ENCODE assay signal across 8 cellular contexts in the genomic region with DNA sequence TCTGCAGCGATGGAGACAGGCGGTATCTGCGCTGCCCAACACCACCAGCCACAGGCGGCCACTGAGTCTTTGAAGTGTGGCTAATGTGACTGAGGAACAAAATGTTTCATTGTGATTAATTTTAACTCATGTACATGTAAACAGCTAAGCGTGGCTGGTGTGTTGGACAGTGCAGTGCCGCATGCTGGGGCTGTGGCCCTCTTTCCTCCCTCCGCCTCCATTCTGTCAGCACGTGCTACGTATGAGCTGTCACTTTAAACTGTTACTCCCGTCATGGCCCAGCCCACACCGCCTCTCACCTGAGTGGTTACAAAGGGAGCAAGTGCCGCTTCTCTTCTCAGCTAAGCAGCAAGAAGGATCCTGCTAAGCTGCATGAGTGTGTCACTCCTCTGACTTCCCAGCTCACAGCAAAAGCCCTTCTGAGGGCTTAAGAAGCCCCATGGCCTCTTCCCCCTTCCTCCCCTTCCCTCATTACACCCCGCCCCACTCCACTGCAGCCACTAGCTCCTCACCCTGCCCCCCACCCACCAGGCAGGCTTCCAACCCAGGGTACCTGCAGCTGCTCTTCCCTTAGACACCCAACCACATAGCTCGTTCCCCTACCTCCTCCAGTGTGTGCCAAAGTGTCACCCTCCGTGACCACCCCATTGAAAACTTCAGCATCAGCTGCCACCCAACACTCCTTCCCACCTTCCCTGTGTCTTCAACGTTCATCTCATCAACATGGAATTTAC. TPM values are rescaled to one million over a fixed set of nuclear protein-coding genes. Genes with fewer than 3 reads are reported as not detected.
DNase-seq lines count a peak whose midpoint lies in the region; ATAC-seq and TF ChIP-seq lines count a peak whose summit lies in the region.

No MANE protein-coding gene starts in this region.

- intact Hi-C loops in CD4-positive, alpha-beta T cell (cut with DNase I, micrococcal nuclease), result loop anchor here (1.0 to 10.0 kb wide), 6 partner anchors 46 to 269 kb away; a partner anchor contains a TSS
- intact Hi-C loops in PC-9 (cut with micrococcal nuclease; ENCODE audit: unreplicated experiment), result loop anchor here (5.0 to 10.0 kb wide), 3 partner anchors 56 to 336 kb away; no protein-coding TSS in a partner anchor

- no peak overlapping the region for H2AFZ ChIP-seq in PC-9

- H3K9me3 ChIP-seq in CD4-positive, alpha-beta T cell (ENCODE audit: control insufficient read depth, low read length), result no peaks in the 10 kb centered on the region
- no peaks in the 10 kb centered on the region for H3K9me3 ChIP-seq in PC-9 (ENCODE audit: insufficient read depth, low read depth)

- H3K27ac ChIP-seq in CD4-positive, alpha-beta T cell (ENCODE audit: low read depth, low read length), result no peak overlapping the region
- no peak overlapping the region for H3K27ac ChIP-seq in PC-9

- H3K36me3 ChIP-seq in PC-9 (ENCODE audit: low read depth), result no peaks in the 10 kb centered on the region

- DNase-seq in CD4-positive, alpha-beta T cell, result peak; percentile 43 to 69 (median 58)
- DNase-seq in PC-9 (peak in 1 of 2 experiments; percentile 45), hippocampal formation (lab: John Stamatoyannopoulos, UW) (peak; percentile 8 to 13), chondrocyte (ENCODE audit: low spot score) (no peak)
- DNase-seq in activated naive CD4-positive, alpha-beta T cell treated with anti-CD3 and anti-CD28 coated beads, Interleukin-2, amount 10 ng/mL, durations not matched to agents 7 days and 5 days, result peak; percentile 72
- DNase-seq in stimulated activated CD4-positive, alpha-beta T cell treated with anti-CD3 and anti-CD28 coated beads, Interleukin-1b, Interleukin-23, amount 100 ng/mL, for 4 hours (ENCODE audit: low read depth in 2 of 2), result peak; percentile 54 to 64

- H3K9me2 ChIP-seq in PC-9 (ENCODE audit: insufficient read depth), result no peaks in the 10 kb centered on the region

- H3K79me2 ChIP-seq in PC-9 (ENCODE audit: low read depth), result no peaks in the 10 kb centered on the region

- H3K36me3 Mint-ChIP-seq in CD4-positive, alpha-beta T cell (ENCODE audit: low read depth), result no peaks in the 10 kb centered on the region
- no peaks in the 10 kb centered on the region for H3K36me3 Mint-ChIP-seq in activated naive CD4-positive, alpha-beta T cell treated with anti-CD3 and anti-CD28 coated beads, Interleukin-2, amount 10 ng/mL, durations not matched to agents 7 days and 5 days
- no peaks in the 10 kb centered on the region for H3K36me3 Mint-ChIP-seq in chondrocyte (ENCODE audit: low read depth)

- H3F3A ChIP-seq in PC-9 (ENCODE audit: insufficient read depth, low read depth), result peaks cover under 1% of the 10 kb centered on the region; the same call in 1 of the 2 replicates

- no TSS peak for BruUV-seq in PC-9 (replicated peaks; lab: Mats Ljungman, UMichigan)

- H3K27me3 ChIP-seq in CD4-positive, alpha-beta T cell (ENCODE audit: control insufficient read depth, insufficient read depth, low read length), result no peaks in the 10 kb centered on the region
- no peaks in the 10 kb centered on the region for H3K27me3 ChIP-seq in PC-9 (ENCODE audit: insufficient read depth, low read depth)

- H3K4me1 ChIP-seq in PC-9 (replicated peaks; ENCODE audit: insufficient read depth), result no peaks in the 10 kb centered on the region

- ATAC-seq in CD4-positive, alpha-beta T cell (ENCODE audit: poor library complexity), result peak; percentile 89
- ATAC-seq in HG02763 (IDR thresholded peaks at IDR 0.05; ENCODE audit: unreplicated experiment) (no peak), GM18519 (IDR thresholded peaks at IDR 0.05; ENCODE audit: low FRiP score, unreplicated experiment) (no peak)

- H3K4me2 ChIP-seq in PC-9, result 0 out of 2 replicates have a peak overlapping the region, but pooled peaks have one; percentile 30

- no peaks in the 10 kb centered on the region for H3K9me3 Mint-ChIP-seq in CD4-positive, alpha-beta T cell
- no peaks in the 10 kb centered on the region for H3K9me3 Mint-ChIP-seq in activated naive CD4-positive, alpha-beta T cell treated with anti-CD3 and anti-CD28 coated beads, Interleukin-2, amount 10 ng/mL, durations not matched to agents 7 days and 5 days
- no peaks in the 10 kb centered on the region for H3K9me3 Mint-ChIP-seq in chondrocyte (ENCODE audit: low read depth)

- H4K20me1 ChIP-seq in PC-9 (ENCODE audit: insufficient read depth), result no peaks in the 10 kb centered on the region

- H3K4me3 Mint-ChIP-seq in CD4-positive, alpha-beta T cell, result peak overlapping the region; percentile 27
- H3K4me3 Mint-ChIP-seq in activated naive CD4-positive, alpha-beta T cell treated with anti-CD3 and anti-CD28 coated beads, Interleukin-2, amount 10 ng/mL, durations not matched to agents 7 days and 5 days, result no peak overlapping the region
- no peak overlapping the region for H3K4me3 Mint-ChIP-seq in chondrocyte (ENCODE audit: unreplicated experiment)

- CTCF ChIA-PET in CD4-positive, alpha-beta T cell (lab: Charles Lee), result interaction anchor here (1.2 to 7.0 kb wide), 15 partner anchors 16 to 107 kb away, joined by 3 to 106 read pairs (median 8); a partner anchor contains a TSS
- CTCF ChIA-PET in PC-9 (lab: Charles Lee), result interaction anchor here (0.6 to 2.1 kb wide), 7 partner anchors 11 to 338 kb away, joined by 3 to 6 read pairs (median 4); no protein-coding TSS in a partner anchor
- CTCF ChIA-PET in activated naive CD4-positive, alpha-beta T cell treated with anti-CD3 and anti-CD28 coated beads, Interleukin-2, amount 10 ng/mL, durations not matched to agents 7 days and 5 days (lab: Charles Lee), result interaction anchor here (0.7 to 11.0 kb wide), 26 partner anchors 9 to 336 kb away, joined by 3 to 374 read pairs (median 7); a partner anchor contains a TSS

- no peaks in the 10 kb centered on the region for H3K27me3 Mint-ChIP-seq in CD4-positive, alpha-beta T cell
- peaks cover 9% of the 10 kb centered on the region for H3K27me3 Mint-ChIP-seq in activated naive CD4-positive, alpha-beta T cell treated with anti-CD3 and anti-CD28 coated beads, Interleukin-2, amount 10 ng/mL, durations not matched to agents 7 days and 5 days
- no peaks in the 10 kb centered on the region for H3K27me3 Mint-ChIP-seq in chondrocyte (ENCODE audit: low read depth)

- POLR2A ChIA-PET in CD4-positive, alpha-beta T cell (lab: Charles Lee), result interaction anchor here (0.6 to 2.3 kb wide), 13 partner anchors 12 to 825 kb away, joined by 3 to 17 read pairs (median 6); a partner anchor contains a TSS
- POLR2A ChIA-PET in PC-9 (lab: Charles Lee; ENCODE audit: unreplicated experiment), result interaction anchor here (0.6 kb wide), 2 partner anchors 575 to 655 kb away, joined by 5 to 6 read pairs; no protein-coding TSS in a partner anchor

- TF ChIP-seq CTCF in CD4-positive, alpha-beta T cell (IDR thresholded peaks at IDR 0.05), result no peak
- no peak for TF ChIP-seq CTCF in PC-9 (conservative IDR thresholded peaks at IDR 0.05)
- no peak for TF ChIP-seq CTCF in chondrocyte (IDR thresholded peaks at IDR 0.05)

- H3K4me1 Mint-ChIP-seq in CD4-positive, alpha-beta T cell (ENCODE audit: low read depth), result peaks cover 44% of the 10 kb centered on the region
- H3K4me1 Mint-ChIP-seq in activated naive CD4-positive, alpha-beta T cell treated with anti-CD3 and anti-CD28 coated beads, Interleukin-2, amount 10 ng/mL, durations not matched to agents 7 days and 5 days, result peaks cover 42% of the 10 kb centered on the region
- H3K4me1 Mint-ChIP-seq in chondrocyte (ENCODE audit: low read depth), result peaks cover 19% of the 10 kb centered on the region

- peak overlapping the region; percentile 54 for H3K27ac Mint-ChIP-seq in CD4-positive, alpha-beta T cell
- H3K27ac Mint-ChIP-seq in activated naive CD4-positive, alpha-beta T cell treated with anti-CD3 and anti-CD28 coated beads, Interleukin-2, amount 10 ng/mL, durations not matched to agents 7 days and 5 days, result peak overlapping the region; percentile 31
- no peak overlapping the region for H3K27ac Mint-ChIP-seq in chondrocyte (ENCODE audit: unreplicated experiment)

- H3K4me3 ChIP-seq in PC-9, result no peak overlapping the region

RNA-seq across cellular contexts. Expression of a gene that starts 15.0 kb away (rescaled TPM):
- under 1 TPM; 0.22 to 0.25 TPM for total RNA-seq in CD4-positive, alpha-beta T cell
- total RNA-seq in PC-9 (2021) (25.1 and 26.8 TPM in 2 replicates), chondrocyte (2.1 to 2.6 TPM (median 2.2 TPM) in 3 replicates)

RNA-seq across cellular contexts. Expression of a gene that starts 42.8 kb away (rescaled TPM):
- total RNA-seq in CD4-positive, alpha-beta T cell, result 10 to 100 TPM; 14.3 to 16.0 TPM
- total RNA-seq in PC-9 (2021) (15.0 and 18.3 TPM in 2 replicates), chondrocyte (0.18 to 1.1 TPM (median 0.30 TPM) in 3 replicates)
